Comparison of ENCODE assay signal across 1 cellular context in genomic region chr12:115543269-115543668, GRCh38.
TF ChIP-seq lines count a peak whose summit lies in the region.

No MANE protein-coding gene starts in this region.

TF ChIP-seq in IMR-90, 13 proteins besides CTCF, POLR2A, EP300 and RAD21 (continued from another document):
- TF ChIP-seq, protein P1, sequence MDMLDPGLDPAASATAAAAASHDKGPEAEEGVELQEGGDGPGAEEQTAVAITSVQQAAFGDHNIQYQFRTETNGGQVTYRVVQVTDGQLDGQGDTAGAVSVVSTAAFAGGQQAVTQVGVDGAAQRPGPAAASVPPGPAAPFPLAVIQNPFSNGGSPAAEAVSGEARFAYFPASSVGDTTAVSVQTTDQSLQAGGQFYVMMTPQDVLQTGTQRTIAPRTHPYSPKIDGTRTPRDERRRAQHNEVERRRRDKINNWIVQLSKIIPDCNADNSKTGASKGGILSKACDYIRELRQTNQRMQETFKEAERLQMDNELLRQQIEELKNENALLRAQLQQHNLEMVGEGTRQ (IDR thresholded peaks at IDR 0.05; ENCODE audit: low read depth, low read length), result no peak
- TF ChIP-seq NFE2L2 (IDR thresholded peaks at IDR 0.05; ENCODE audit: low read depth, low read length) (no peak), MAZ (IDR thresholded peaks at IDR 0.05; ENCODE audit: borderline replicate concordance, low read depth, low read length) (no peak), RFX5 (IDR thresholded peaks at IDR 0.05; ENCODE audit: low read depth, low read length) (no peak), CHD1 (IDR thresholded peaks at IDR 0.05; ENCODE audit: low read depth, low read length) (no peak), MAFK (IDR thresholded peaks at IDR 0.05; ENCODE audit: low read depth, low read length) (no peak), FOS (IDR thresholded peaks at IDR 0.05; ENCODE audit: low read depth, low read length) (no peak), CEBPB (IDR thresholded peaks at IDR 0.05; ENCODE audit: low read depth, low read length) (no peak), MXI1 (IDR thresholded peaks at IDR 0.05; ENCODE audit: borderline replicate concordance, low read depth, low read length) (no peak), RCOR1 (IDR thresholded peaks at IDR 0.05; ENCODE audit: insufficient replicate concordance, low read length) (no peak), BHLHE40 (IDR thresholded peaks at IDR 0.05; ENCODE audit: low read depth, low read length) (no peak)
